1 cellular context compared by ENCODE assay signal in genomic region chr11:33716236-33716635, GRCh38.
TF ChIP-seq lines count a peak whose summit lies in the region.

No MANE protein-coding gene starts in this region.

TF ChIP-seq in HepG2, 621 proteins besides CTCF, POLR2A, EP300 and RAD21:
- peak; percentile 16; the same call in 1 of the 2 replicates for TF ChIP-seq STAG1 (CRISPR knock-in tag; IDR thresholded peaks at IDR 0.05)
- TF ChIP-seq MXD1 (CRISPR knock-in tag; IDR thresholded peaks at IDR 0.05), result no peak
- peak; percentile 40; the same call in 1 of the 2 replicates for TF ChIP-seq SMC3 (IDR thresholded peaks at IDR 0.05; ENCODE audit: low read length)
TF ChIP-seq in HepG2: peak in this region for 2.
